Comparison of ENCODE assay signal across 17 cellular contexts in the genomic region with DNA sequence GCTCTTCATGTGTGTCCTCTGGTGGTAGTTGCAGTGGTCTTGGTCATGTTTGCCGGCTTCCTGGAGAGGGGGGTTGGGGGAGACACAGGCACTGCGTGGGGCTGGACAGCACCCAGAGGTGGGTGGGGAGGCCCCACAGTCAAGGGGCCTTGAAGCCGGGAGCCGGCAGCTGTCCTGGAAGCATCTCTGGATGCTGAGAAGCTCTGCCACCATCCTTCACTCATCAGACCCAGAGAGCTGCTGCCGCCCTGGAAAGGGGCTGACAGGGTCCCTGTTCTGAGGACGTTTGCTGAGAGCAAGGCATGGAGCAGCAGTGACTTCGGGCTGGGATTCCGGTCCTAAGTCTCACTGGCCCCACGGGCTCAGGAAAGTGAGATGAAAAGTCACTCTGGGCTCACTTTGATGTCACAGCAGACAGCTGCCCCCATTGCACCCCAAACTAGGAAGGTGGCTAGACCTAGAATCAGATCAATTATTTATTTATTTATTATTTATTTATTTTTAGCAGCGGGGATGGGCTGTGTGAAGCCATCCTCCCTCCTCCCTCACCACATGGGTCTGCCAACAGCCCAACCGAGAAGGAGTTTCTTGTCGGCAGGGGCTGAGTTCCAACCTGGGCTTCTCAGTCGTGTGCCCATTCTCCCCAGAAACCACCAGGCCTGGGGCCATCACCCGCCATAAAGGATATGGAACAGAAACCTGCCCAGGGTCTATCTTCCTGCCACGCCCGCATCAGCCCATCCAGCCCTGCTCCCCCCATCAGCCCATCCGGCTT.
"Had no signal": no experiment of that assay in that cellular context is flagged by ENCODE, and none has a peak within 500 bp of the region (broad histone marks: within the 10 kb centered on the region; RNA-seq: fewer than 3 reads in every experiment).

No MANE protein-coding gene starts in this region.

- H3K9ac ChIP-seq: neural progenitor cell had no signal

- H3K36me3 ChIP-seq: gastrocnemius medialis, heart right ventricle, neural progenitor cell, suprapubic skin, thyroid gland, upper lobe of left lung, uterus had no signal

- H3K4me2 ChIP-seq: neural progenitor cell had no signal

- DNase-seq: effector memory CD4-positive, alpha-beta T cell; gastrocnemius medialis; heart right ventricle; hypothalamus; kidney glomerular epithelial cell; mucosa of descending colon; natural killer cell; occipital lobe; small intestine; stimulated activated CD4-positive, alpha-beta T cell treated with anti-CD3 and anti-CD28 coated beads, Interleukin-2, amount 100 ng/mL, for 48 hours; stimulated activated naive CD8-positive, alpha-beta T cell treated with anti-CD3 and anti-CD28 coated beads, Interleukin-15, Interleukin-2, amounts not matched to agents 100 U/mL and 50 U/mL, for 24 hours; thyroid gland; uterus had no signal

- H3K27me3 ChIP-seq: neural progenitor cell, thyroid gland, upper lobe of left lung, uterus had no signal

- H3K9me3 ChIP-seq: gastrocnemius medialis, heart right ventricle, mucosa of descending colon, suprapubic skin, thyroid gland, upper lobe of left lung, uterus had no signal

- ATAC-seq: esophagus mucosa; gastrocnemius medialis; mucosa of descending colon; natural killer cell; stimulated activated naive CD8-positive, alpha-beta T cell treated with anti-CD3 and anti-CD28 coated beads, Interleukin-15, Interleukin-2, amounts not matched to agents 100 U/mL and 50 U/mL, for 24 hours had no signal

- H3K4me1 ChIP-seq: gastrocnemius medialis, heart right ventricle, neural progenitor cell, suprapubic skin, thyroid gland, upper lobe of left lung, uterus had no signal

- H2AFZ ChIP-seq: neural progenitor cell had no signal

- H3K4me3 ChIP-seq: gastrocnemius medialis, heart right ventricle, mucosa of descending colon, neural progenitor cell, suprapubic skin, thyroid gland, upper lobe of left lung, uterus had no signal

- H3K27ac ChIP-seq: gastrocnemius medialis, heart right ventricle, neural progenitor cell, suprapubic skin, thyroid gland, upper lobe of left lung, uterus had no signal
